10 cellular contexts compared by ENCODE assay signal in the genomic region with DNA sequence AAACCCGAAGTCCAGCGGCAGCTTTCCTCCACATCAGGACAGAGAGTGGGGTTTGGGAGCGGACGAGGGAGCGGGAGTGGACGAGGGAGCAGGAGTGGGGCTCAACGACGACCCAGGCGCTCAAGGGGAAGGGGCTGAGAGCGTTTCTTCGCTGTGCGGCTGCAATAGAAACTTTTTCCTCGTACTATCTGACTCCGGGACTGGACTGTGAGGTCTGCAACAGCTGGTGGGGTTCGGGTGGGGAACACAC. TPM values are rescaled to one million over a fixed set of nuclear protein-coding genes. Genes with fewer than 3 reads are reported as not detected.
A peak's percentile ranks its signal among the peaks of the same experiment; 100 is the strongest.
DNase-seq lines count a peak whose midpoint lies in the region; ATAC-seq, FAIRE-seq and TF ChIP-seq lines count a peak whose summit lies in the region.
"Had no signal": no experiment of that assay in that cellular context is flagged by ENCODE, and none has a peak within 500 bp of the region (broad histone marks: within the 10 kb centered on the region; RNA-seq: fewer than 3 reads in every experiment).

No MANE protein-coding gene starts in this region.

- no peaks in the 10 kb centered on the region for H3K9me1 ChIP-seq in IMR-90 (ENCODE audit: insufficient read depth, low read length)

- 20% methylated on average over 1 of the region's 15 CpGs; no CpG with 5 or more reads in 1 of the 2 experiments for WGBS in IMR-90 (ENCODE audit: extremely low coverage in 2 of 2, insufficient read length in 1 of 2), 2 experiments
- 6% methylated on average over 15 of the region's 15 CpGs for WGBS in liver
- 21% methylated on average over 15 of the region's 15 CpGs for WGBS in smooth muscle cell (ENCODE audit: low lambda C conversion rate)

- no TSS peak for BruUV-seq in IMR-90 (replicated peaks; lab: Mats Ljungman, UMichigan)

- H2BK5ac ChIP-seq in IMR-90 (ENCODE audit: low read depth, low read length, poor library complexity, severe bottlenecking) = no peak overlapping the region

- H3K9me3 ChIP-seq in IMR-90 (ENCODE audit: control insufficient read depth, insufficient read depth, low read length) (0 out of 2 replicates have a peak, but pooled peaks cover 1% of the 10 kb centered on the region), liver (ENCODE audit: control insufficient read depth in 4 of 4, low read length in 3 of 4) (no peaks in the 10 kb centered on the region), smooth muscle cell (replicated peaks; ENCODE audit: low read depth) (no peaks in the 10 kb centered on the region), WERI-Rb-1 (ENCODE audit: severe bottlenecking) (no peaks in the 10 kb centered on the region)

- H3K79me2 ChIP-seq in smooth muscle cell (ENCODE audit: low read depth) = no peaks in the 10 kb centered on the region

- no peak for ATAC-seq in IMR-90 (ENCODE audit: low read depth)
- no peak for ATAC-seq in left colon

- POLR2A ChIA-PET in IMR-90 (lab: Charles Lee; ENCODE audit: unreplicated experiment) (no interaction called here), HEK293T (lab: Yijun Ruan, JAX) (no interaction called here)

- no peak overlapping the region for H3K4ac ChIP-seq in IMR-90 (ENCODE audit: low read depth, low read length)

- intact Hi-C loops in IMR-90 (cut with micrococcal nuclease) (no loop called here), left colon (cut with DNase I, micrococcal nuclease) (no loop called here)

- no peak for FAIRE-seq in bronchial epithelial cell (lab: Jason Lieb, UNC)

- TF ChIP-seq CTCF in IMR-90 (conservative IDR thresholded peaks at IDR 0.05; ENCODE audit: low read depth, low read length) = no peak
- no peak for TF ChIP-seq CTCF in bronchial epithelial cell (IDR thresholded peaks at IDR 0.05; ENCODE audit: insufficient read depth, low read length, severe bottlenecking)
- no peak for TF ChIP-seq CTCF in liver (IDR thresholded peaks at IDR 0.05; ENCODE audit: low read depth, low read length, missing input control)
- no peak for TF ChIP-seq CTCF in smooth muscle cell (IDR thresholded peaks at IDR 0.05; ENCODE audit: borderline replicate concordance, insufficient read depth, poor library complexity, severe bottlenecking)
- no peak for TF ChIP-seq CTCF in WERI-Rb-1 (IDR thresholded peaks at IDR 0.05; ENCODE audit: low read depth, low read length)

- dilution Hi-C loops in IMR-90 (cut with HindIII; ENCODE audit: low sequenced_read_pairs, unreplicated experiment) = no loop called here

- peaks cover 5% of the 10 kb centered on the region for H3F3A ChIP-seq in smooth muscle cell (ENCODE audit: low read depth)

- H3K27me3 ChIP-seq in IMR-90 (ENCODE audit: control insufficient read depth, insufficient read depth, low read length) (peaks cover 54% of the 10 kb centered on the region), bronchial epithelial cell (ENCODE audit: control insufficient read depth, insufficient read depth, low read length) (peaks cover 3% of the 10 kb centered on the region), liver (ENCODE audit: control insufficient read depth in 4 of 4, insufficient read depth in 4 of 4, low read length in 3 of 4) (no peaks in the 10 kb centered on the region), smooth muscle cell (ENCODE audit: low read depth) (peaks cover 30% of the 10 kb centered on the region), WERI-Rb-1 (ENCODE audit: insufficient read depth, low read depth, severe bottlenecking) (peaks cover 24% of the 10 kb centered on the region)

- H3K36me3 ChIP-seq in IMR-90 (ENCODE audit: control insufficient read depth, insufficient read depth, low read length) (no peaks in the 10 kb centered on the region), bronchial epithelial cell (ENCODE audit: control insufficient read depth, insufficient read depth, low read length) (no peaks in the 10 kb centered on the region), liver (ENCODE audit: control insufficient read depth in 4 of 4, insufficient read depth in 3 of 4, low read depth in 1 of 4, low read length in 3 of 4) (no peaks in the 10 kb centered on the region), smooth muscle cell (ENCODE audit: low read depth) (no peaks in the 10 kb centered on the region), WERI-Rb-1 (no peaks in the 10 kb centered on the region)

- in situ Hi-C loops in IMR-90 (cut with MboI; ENCODE audit: low sequenced_read_pairs) = no loop called here

- no peak overlapping the region for H2AK5ac ChIP-seq in IMR-90 (ENCODE audit: low read depth, low read length)

- H4K91ac ChIP-seq in IMR-90 (ENCODE audit: insufficient read depth, low read depth, low read length) = no peak overlapping the region

- H3K27ac ChIP-seq in IMR-90 (ENCODE audit: insufficient read depth, low read length) (no peak overlapping the region), liver (ENCODE audit: low read depth in 1 of 2, low read length in 2 of 2) (peak overlapping the region; percentile 81 to 89), smooth muscle cell (ENCODE audit: low read depth) (no peak overlapping the region), WERI-Rb-1 (no peak overlapping the region)

- H3K18ac ChIP-seq in IMR-90 (ENCODE audit: low read depth, low read length) = no peak overlapping the region

- H3K4me3 ChIP-seq in IMR-90 (ENCODE audit: insufficient read depth, low read depth, low read length) = no peak overlapping the region
- peak overlapping the region; percentile 41 for H3K4me3 ChIP-seq in bronchial epithelial cell (ENCODE audit: low read depth, low read length)
- H3K4me3 ChIP-seq in liver (ENCODE audit: low read depth in 1 of 3, low read length in 3 of 3) = peak overlapping the region; percentile 83 to 96 (median 91)
- H3K4me3 ChIP-seq in smooth muscle cell = peak overlapping the region; percentile 80
- no peak overlapping the region for H3K4me3 ChIP-seq in WERI-Rb-1 (ENCODE audit: low read depth, low read length)

- no peaks in the 10 kb centered on the region for H4K20me1 ChIP-seq in IMR-90 (ENCODE audit: insufficient read depth, low read length)
- no peaks in the 10 kb centered on the region for H4K20me1 ChIP-seq in smooth muscle cell (ENCODE audit: low read depth)

- no peak overlapping the region for H3K56ac ChIP-seq in IMR-90 (ENCODE audit: extremely low read depth, insufficient read depth, low read length)

- H3K23ac ChIP-seq in IMR-90 (ENCODE audit: low read depth, low read length) = no peak overlapping the region

- TF ChIP-seq RAD21 in IMR-90 (IDR thresholded peaks at IDR 0.05; ENCODE audit: low read length) (no peak), liver (IDR thresholded peaks at IDR 0.05) (no peak)

- H2AK9ac ChIP-seq in IMR-90 (replicated peaks; ENCODE audit: low read depth, low read length, poor library complexity) = no peak overlapping the region

- no peaks in the 10 kb centered on the region; the same call in 1 of the 2 replicates for H3K4me1 ChIP-seq in IMR-90 (ENCODE audit: control insufficient read depth, insufficient read depth, low read length)
- H3K4me1 ChIP-seq in liver (ENCODE audit: control insufficient read depth in 4 of 4, insufficient read depth in 4 of 4, low read length in 3 of 4) = peaks cover 11 to 40% (median 31%) of the 10 kb centered on the region in 4 donors
- no peaks in the 10 kb centered on the region for H3K4me1 ChIP-seq in smooth muscle cell (ENCODE audit: low read depth)

- no peak overlapping the region for H2BK120ac ChIP-seq in IMR-90 (ENCODE audit: low read depth, low read length)

- CTCF ChIA-PET in IMR-90 (lab: Yijun Ruan, JAX) = no interaction called here
- CTCF ChIA-PET in HEK293T (lab: Yijun Ruan, JAX) = interaction anchor here (0.6 kb wide), 1 partner anchor 9 kb away, joined by 3 read pairs; no protein-coding TSS in a partner anchor

- no peak for TF ChIP-seq POLR2A in IMR-90 (IDR thresholded peaks at IDR 0.05; ENCODE audit: low read depth, low read length)

- H3K14ac ChIP-seq in IMR-90 (replicated peaks; ENCODE audit: low read depth, low read length) = no peak overlapping the region

- peak overlapping the region; percentile 53 for H2AFZ ChIP-seq in IMR-90 (replicated peaks; ENCODE audit: low read length, poor library complexity)
- peak overlapping the region; percentile 92 for H2AFZ ChIP-seq in smooth muscle cell (ENCODE audit: low read depth)

- DNase-seq in IMR-90 (no peak), bronchial epithelial cell (ENCODE audit: low read depth) (no peak), smooth muscle cell (lab: John Stamatoyannopoulos, UW; ENCODE audit: unreplicated experiment) (no peak), WERI-Rb-1 (no peak), HEK293T (ENCODE audit: extremely low spot score) (no peak), left colon (no peak), RPMI8226 (no peak)
- DNase-seq: foreskin melanocyte, NCI-H2029 treated with DMSO at 0.1 percent for 48 hours had no signal

- no peak overlapping the region for H2BK15ac ChIP-seq in IMR-90 (ENCODE audit: low read depth, low read length)

- H3K9ac ChIP-seq in IMR-90 (ENCODE audit: low read depth, low read length) = no peak overlapping the region
- peak overlapping the region; percentile 71 to 95 for H3K9ac ChIP-seq in liver (ENCODE audit: low read depth in 1 of 2, low read length in 2 of 2)
- peak overlapping the region; percentile 31 for H3K9ac ChIP-seq in smooth muscle cell (ENCODE audit: low read depth)

- no peaks in the 10 kb centered on the region for H3K79me1 ChIP-seq in IMR-90 (ENCODE audit: low read depth in 1 of 2, low read length in 2 of 2)

- H3K4me2 ChIP-seq in IMR-90 (ENCODE audit: low read depth, low read length) = no peak overlapping the region
- H3K4me2 ChIP-seq in smooth muscle cell = peak overlapping the region; percentile 93

- H2BK20ac ChIP-seq in IMR-90 (ENCODE audit: low read depth, low read length) = no peak overlapping the region

- no peak overlapping the region for H4K8ac ChIP-seq in IMR-90 (ENCODE audit: low read depth in 2 of 2, low read length in 2 of 2)

- no peak overlapping the region for H4K5ac ChIP-seq in IMR-90 (ENCODE audit: low read depth, low read length)

TF ChIP-seq in liver, 16 proteins besides CTCF, POLR2A, EP300 and RAD21 (continues in another document):
- TF ChIP-seq NR2F2 (IDR thresholded peaks at IDR 0.05) (no peak), HNF4A (conservative IDR thresholded peaks at IDR 0.05) (no peak), SP1 (IDR thresholded peaks at IDR 0.05) (no peak), EGR1 (IDR thresholded peaks at IDR 0.05; ENCODE audit: low read depth in 2 of 2) (no peak)

TF ChIP-seq in HEK293T, 16 proteins besides CTCF, POLR2A, EP300 and RAD21 (continues in another document):
- TF ChIP-seq TARDBP (IDR thresholded peaks at IDR 0.05) = no peak
- no peak for TF ChIP-seq LEF1 (IDR thresholded peaks at IDR 0.05; ENCODE audit: borderline replicate concordance)
- no peak for TF ChIP-seq NFRKB (IDR thresholded peaks at IDR 0.05)
- no peak for TF ChIP-seq BHLHE40 (IDR thresholded peaks at IDR 0.05; ENCODE audit: borderline replicate concordance)
- no peak for TF ChIP-seq FOXA1 (IDR thresholded peaks at IDR 0.05)
- TF ChIP-seq FOXM1 (IDR thresholded peaks at IDR 0.05; ENCODE audit: borderline replicate concordance) = no peak

RNA-seq across cellular contexts. Expression of gene FAM20A, which starts 1.4 kb away (rescaled TPM):
- total RNA-seq in IMR-90 (2012; rRNA removed) = not detected in 2 replicates
- not detected in 2 replicates for polyA plus RNA-seq in IMR-90 (2012; rRNA removed)
- polyA plus RNA-seq in IMR-90 (2012; cell fraction: cytosol; rRNA removed) = not detected in 2 replicates
- not detected in 2 replicates for polyA plus RNA-seq in IMR-90 (2012; cell fraction: nucleus; rRNA removed; ENCODE audit: low replicate concordance)
- 0.13 and 0.26 TPM in 2 replicates for total RNA-seq in bronchial epithelial cell
- 10 to 100 TPM; 14.9 to 72.0 TPM for total RNA-seq in liver
- 10 to 100 TPM; 54.4 to 62.8 TPM for polyA plus RNA-seq in liver
- total RNA-seq in smooth muscle cell = 4.6 and 5.5 TPM in 2 replicates
- 10.8 and 12.6 TPM in 2 replicates for polyA plus RNA-seq in smooth muscle cell
- total RNA-seq in left colon = 1 to 10 TPM in 1 of 2 donors, under 1 TPM in 1; 0.98 to 2.3 TPM

Comparison
In these comparisons a context has a peak if more than half of its experiments do, and no peak if none do; other contexts are left out.
1. H3K27ac ChIP-seq: peak in liver (2 of 2); none in IMR-90 (single experiment), smooth muscle cell (single experiment) and WERI-Rb-1 (single experiment).
2. H3K4me3 ChIP-seq: peak in bronchial epithelial cell (single experiment), liver (3 of 3) and smooth muscle cell (single experiment); none in IMR-90 (single experiment) and WERI-Rb-1 (single experiment).